12 cellular contexts compared by ENCODE assay signal in genomic region chr18:50830544-50830943, GRCh38.
DNase-seq lines count a peak whose midpoint lies in the region; ATAC-seq and TF ChIP-seq lines count a peak whose summit lies in the region.
"Had no signal": no experiment of that assay in that cellular context is flagged by ENCODE, and none has a peak within 500 bp of the region (broad histone marks: within the 10 kb centered on the region; RNA-seq: fewer than 3 reads in every experiment).

No MANE protein-coding gene starts in this region.

- CTCF ChIA-PET in GM10248 (lab: Yijun Ruan, JAX): interaction anchor here (1.2 to 8.4 kb wide), 4 partner anchors 11 to 221 kb away, joined by 3 to 56 read pairs (median 8); partner anchors contain the start of gene MRO

- POLR2A ChIA-PET in GM10248 (lab: Yijun Ruan, JAX): no interaction called here

- no peak for TF ChIP-seq CTCF in GM10248 (IDR thresholded peaks at IDR 0.05; ENCODE audit: control extremely low read depth, extremely low read depth, low read depth, missing control alignments)

- DNase-seq in GM10248 (ENCODE audit: extremely low spot score): peak; percentile 48
- DNase-seq in SIG-M5 (lab: John Stamatoyannopoulos, UW): peak; percentile 7
- no peak for DNase-seq in DMS114 treated with DMSO at 0.1 percent for 48 hours (lab: John Stamatoyannopoulos, UW; ENCODE audit: unreplicated experiment)
- no peak for DNase-seq in hippocampal formation (lab: John Stamatoyannopoulos, UW)
- no peak for DNase-seq in HCEC 1CT
- DNase-seq: KBM-7; NCI-H526; nephron progenitor cell; stimulated activated naive CD8-positive, alpha-beta T cell treated with anti-CD3 and anti-CD28 coated beads, Interleukin-15, amount 100 ng/mL, for 72 hours had no signal

- ATAC-seq in GM19452 (IDR thresholded peaks at IDR 0.05; ENCODE audit: unreplicated experiment) (peak; percentile 56), HG02981 (IDR thresholded peaks at IDR 0.05; ENCODE audit: unreplicated experiment) (peak; percentile 63), HG02870 (IDR thresholded peaks at IDR 0.05; ENCODE audit: unreplicated experiment) (no peak)
- ATAC-seq: stimulated activated naive CD8-positive, alpha-beta T cell treated with anti-CD3 and anti-CD28 coated beads, Interleukin-15, amount 100 ng/mL, for 72 hours had no signal

Comparison
In these comparisons a context has a peak if more than half of its experiments do, and no peak if none do; other contexts are left out.
1. DNase-seq: peak in GM10248 (single experiment) and SIG-M5 (single experiment); none in DMS114 treated with DMSO at 0.1 percent for 48 hours (single experiment), hippocampal formation (0 of 2) and HCEC 1CT (single experiment).